ENCODE assay signal across 8 cellular contexts in the genomic region with DNA sequence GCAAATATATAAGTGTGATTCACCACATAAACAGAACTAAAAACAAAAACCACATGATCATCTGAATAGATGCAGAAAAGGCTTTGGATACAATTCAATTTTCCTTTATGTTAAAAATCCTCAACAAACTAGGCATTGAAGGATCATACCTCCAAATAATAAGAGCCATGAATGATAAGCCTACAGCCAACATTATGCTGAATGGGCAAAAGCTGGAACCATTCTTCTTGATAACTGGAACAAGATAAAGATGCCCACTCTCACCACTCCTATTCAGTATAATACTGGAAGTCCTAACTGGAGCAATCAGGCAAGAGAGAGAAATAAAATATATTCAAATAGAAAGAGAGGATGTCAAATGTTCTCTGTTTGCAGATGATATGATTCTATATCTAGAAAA. TPM values are rescaled to one million over a fixed set of nuclear protein-coding genes. Genes with fewer than 3 reads are reported as not detected.
"Had no signal": no experiment of that assay in that cellular context is flagged by ENCODE, and none has a peak within 500 bp of the region (broad histone marks: within the 10 kb centered on the region; RNA-seq: fewer than 3 reads in every experiment).

No MANE protein-coding gene starts in this region.

- H3K4me3 ChIP-seq: GM12878 had no signal

- FAIRE-seq: G401.6, GM12878, GM12891, GM12892, GM18507, GM19239 had no signal

- ATAC-seq: GM12878 had no signal

- DNase-seq: GDM1, GF-D8 had no signal

RNA-seq across cellular contexts. Expression of a gene that starts 33.8 kb away (rescaled TPM):
- total RNA-seq: GM12878 had no signal
- polyA plus RNA-seq: GM12878 had no signal
